Comparison of ENCODE assay signal across 1 cellular context in genomic region chr15:34760909-34761308, GRCh38.
TF ChIP-seq lines count a peak whose summit lies in the region.

No MANE protein-coding gene starts in this region.

TF ChIP-seq in SK-N-SH, 30 proteins besides CTCF, POLR2A, EP300 and RAD21 (continued from another document):
- no peak for TF ChIP-seq USF2 (IDR thresholded peaks at IDR 0.05; ENCODE audit: borderline replicate concordance, low read depth, low read length)
